In genomic region chr14:98181768-98182167, GRCh38 we compare ENCODE assay signal across 20 cellular contexts.
DNase-seq lines count a peak whose midpoint lies in the region; ATAC-seq, FAIRE-seq and TF ChIP-seq lines count a peak whose summit lies in the region.
"Had no signal": no experiment of that assay in that cellular context is flagged by ENCODE, and none has a peak within 500 bp of the region (broad histone marks: within the 10 kb centered on the region; RNA-seq: fewer than 3 reads in every experiment).

No MANE protein-coding gene starts in this region.

- POLR2A ChIA-PET in CD4-positive, alpha-beta T cell (lab: Charles Lee): interaction anchor here (0.6 to 18.0 kb wide), 10 partner anchors 8 to 1085 kb away, joined by 3 to 468 read pairs (median 5); partner anchors contain the start of gene BCL11B
- POLR2A ChIA-PET in activated CD4-positive, alpha-beta memory T cell treated with anti-CD3 and anti-CD28 coated beads for 36 hours (lab: Charles Lee): interaction anchor here (0.6 to 3.2 kb wide), 11 partner anchors 9 to 1090 kb away, joined by 3 to 47 read pairs (median 4); partner anchors contain the start of gene BCL11B

- no peak for TF ChIP-seq CTCF in CD4-positive, alpha-beta T cell (IDR thresholded peaks at IDR 0.05)
- TF ChIP-seq CTCF in astrocyte (IDR thresholded peaks at IDR 0.05; ENCODE audit: insufficient read depth, low read depth, low read length): no peak

- no peaks in the 10 kb centered on the region for H3K27me3 ChIP-seq in CD4-positive, alpha-beta T cell (ENCODE audit: control insufficient read depth, insufficient read depth, low read length)
- no peaks in the 10 kb centered on the region for H3K27me3 ChIP-seq in astrocyte (ENCODE audit: insufficient read depth, low read length)
- H3K27me3 ChIP-seq in Karpas-422 (ENCODE audit: low read length): no peaks in the 10 kb centered on the region
- H3K27me3 ChIP-seq: tibial artery had no signal

- H3K9ac ChIP-seq in astrocyte (ENCODE audit: low read length): no peak overlapping the region
- H3K9ac ChIP-seq in Karpas-422 (ENCODE audit: low read length): no peak overlapping the region

- H2AFZ ChIP-seq in astrocyte (ENCODE audit: low read depth, low read length) (no peak overlapping the region), Karpas-422 (ENCODE audit: low read length) (no peak overlapping the region)

- peak; percentile 41 to 46 for DNase-seq in activated CD4-positive, alpha-beta T cell treated with anti-CD3 and anti-CD28 coated beads for 4 hours
- no peak for DNase-seq in activated CD4-positive, alpha-beta T cell treated with anti-CD3 and anti-CD28 coated beads, Interleukin-2, amount 50 U/mL, for 1 hour
- DNase-seq in CD4-positive, alpha-beta T cell: no peak
- peak; percentile 48 for DNase-seq in activated CD4-positive, alpha-beta memory T cell treated with anti-CD3 and anti-CD28 coated beads for 36 hours
- DNase-seq in astrocyte (ENCODE audit: low read depth) (no peak), RCC 7860 (ENCODE audit: low spot score) (no peak), Karpas-422 (no peak)
- DNase-seq: activated gamma-delta T cell, AML-193, cerebellar nuclear complex, heart left ventricle, left cardiac atrium, NCI-H1105 treated with DMSO at 0.1 percent for 48 hours, NCI-H2081, occipital lobe, SIG-M5, tibial artery had no signal

- CTCF ChIA-PET in CD4-positive, alpha-beta T cell (lab: Charles Lee): interaction anchor here (0.6 to 1.1 kb wide), 4 partner anchors 9 to 1088 kb away, joined by 3 to 4 read pairs (median 3); no protein-coding TSS in a partner anchor
- CTCF ChIA-PET in activated CD4-positive, alpha-beta memory T cell treated with anti-CD3 and anti-CD28 coated beads for 36 hours (lab: Charles Lee): interaction anchor here (0.7 to 2.1 kb wide), 8 partner anchors 9 to 1090 kb away, joined by 3 to 14 read pairs (median 4); partner anchors contain the start of gene BCL11B

- no peaks in the 10 kb centered on the region for H3K9me3 ChIP-seq in CD4-positive, alpha-beta T cell (ENCODE audit: control insufficient read depth, low read length)
- H3K9me3 ChIP-seq in astrocyte (ENCODE audit: insufficient read depth, low read depth, low read length): no peaks in the 10 kb centered on the region
- peaks cover 6% of the 10 kb centered on the region for H3K9me3 ChIP-seq in Karpas-422 (ENCODE audit: low read length)
- H3K9me3 ChIP-seq: heart left ventricle, tibial artery had no signal

- peaks cover 2% of the 10 kb centered on the region for H3K9me3 Mint-ChIP-seq in CD4-positive, alpha-beta T cell
- H3K9me3 Mint-ChIP-seq in activated CD4-positive, alpha-beta memory T cell treated with anti-CD3 and anti-CD28 coated beads for 36 hours: no peaks in the 10 kb centered on the region
- no peaks in the 10 kb centered on the region for H3K9me3 Mint-ChIP-seq in astrocyte (ENCODE audit: unreplicated experiment)

- H3K27ac Mint-ChIP-seq in CD4-positive, alpha-beta T cell: peak overlapping the region; percentile 93
- H3K27ac Mint-ChIP-seq in activated CD4-positive, alpha-beta memory T cell treated with anti-CD3 and anti-CD28 coated beads for 36 hours: peak overlapping the region; percentile 100
- no peak overlapping the region for H3K27ac Mint-ChIP-seq in astrocyte (ENCODE audit: unreplicated experiment)

- no peak for FAIRE-seq in astrocyte (lab: Jason Lieb, UNC)
- FAIRE-seq in RCC 7860 (lab: Jason Lieb, UNC): no peak
- FAIRE-seq: H1 had no signal

- no peaks in the 10 kb centered on the region for H3K36me3 ChIP-seq in astrocyte (ENCODE audit: insufficient read depth, low read length)
- no peaks in the 10 kb centered on the region for H3K36me3 ChIP-seq in Karpas-422 (ENCODE audit: insufficient read depth, low read length)
- H3K36me3 ChIP-seq: heart left ventricle, tibial artery had no signal

- H3K9me2 ChIP-seq in Karpas-422 (replicated peaks; ENCODE audit: insufficient read depth, low read length): no peaks in the 10 kb centered on the region

- H3K4me3 Mint-ChIP-seq in CD4-positive, alpha-beta T cell: peak overlapping the region; percentile 62
- peak overlapping the region; percentile 52 for H3K4me3 Mint-ChIP-seq in activated CD4-positive, alpha-beta memory T cell treated with anti-CD3 and anti-CD28 coated beads for 36 hours
- no peak overlapping the region for H3K4me3 Mint-ChIP-seq in astrocyte (ENCODE audit: unreplicated experiment)

- H3K4me1 Mint-ChIP-seq in CD4-positive, alpha-beta T cell (ENCODE audit: low read depth): peaks cover 98% of the 10 kb centered on the region
- H3K4me1 Mint-ChIP-seq in activated CD4-positive, alpha-beta memory T cell treated with anti-CD3 and anti-CD28 coated beads for 36 hours (ENCODE audit: low read depth): peaks cover 94% of the 10 kb centered on the region
- H3K4me1 Mint-ChIP-seq in astrocyte (ENCODE audit: low read depth, unreplicated experiment): peaks cover 14% of the 10 kb centered on the region

- no peaks in the 10 kb centered on the region for H3K79me2 ChIP-seq in astrocyte (ENCODE audit: insufficient read depth, low read length)
- H3K79me2 ChIP-seq in Karpas-422 (ENCODE audit: low read length): no peaks in the 10 kb centered on the region

- H3K4me1 ChIP-seq in astrocyte (ENCODE audit: insufficient read depth, low read length) (peaks cover 19% of the 10 kb centered on the region), Karpas-422 (ENCODE audit: low read length) (no peaks in the 10 kb centered on the region)
- H3K4me1 ChIP-seq: heart left ventricle, tibial artery had no signal

- H4K20me1 ChIP-seq in astrocyte (ENCODE audit: insufficient read depth, low read length): no peaks in the 10 kb centered on the region
- H4K20me1 ChIP-seq in Karpas-422 (ENCODE audit: insufficient read depth, low read depth, low read length): no peaks in the 10 kb centered on the region

- peak overlapping the region; percentile 87 for H3K27ac ChIP-seq in CD4-positive, alpha-beta T cell (ENCODE audit: low read depth, low read length)
- H3K27ac ChIP-seq in astrocyte (ENCODE audit: low read depth, low read length): peak overlapping the region; percentile 52
- no peak overlapping the region for H3K27ac ChIP-seq in Karpas-422 (ENCODE audit: low read length)
- H3K27ac ChIP-seq: heart left ventricle, tibial artery had no signal

- H3K4me2 ChIP-seq in astrocyte (ENCODE audit: low read length): peak overlapping the region; percentile 77
- no peak overlapping the region for H3K4me2 ChIP-seq in Karpas-422 (ENCODE audit: low read depth, low read length, poor library complexity, severe bottlenecking)

- ATAC-seq in CD4-positive, alpha-beta T cell (ENCODE audit: poor library complexity): no peak
- no peak for ATAC-seq in GM21825 (IDR thresholded peaks at IDR 0.05; ENCODE audit: unreplicated experiment)
- ATAC-seq: heart left ventricle, left cardiac atrium had no signal

- intact Hi-C loops in CD4-positive, alpha-beta T cell (cut with DNase I, micrococcal nuclease): no loop called here
- intact Hi-C loops in activated CD4-positive, alpha-beta memory T cell treated with anti-CD3 and anti-CD28 coated beads for 36 hours (cut with micrococcal nuclease): loop anchor here (1.0 to 2.0 kb wide), 2 partner anchors 13 to 46 kb away; no protein-coding TSS in a partner anchor

- H3K27me3 Mint-ChIP-seq in CD4-positive, alpha-beta T cell: no peaks in the 10 kb centered on the region
- no peaks in the 10 kb centered on the region for H3K27me3 Mint-ChIP-seq in activated CD4-positive, alpha-beta memory T cell treated with anti-CD3 and anti-CD28 coated beads for 36 hours
- no peaks in the 10 kb centered on the region for H3K27me3 Mint-ChIP-seq in astrocyte (ENCODE audit: low read depth, unreplicated experiment)

- H3K4me3 ChIP-seq in astrocyte (ENCODE audit: insufficient read depth, low read depth, low read length): no peak overlapping the region
- H3K4me3 ChIP-seq in Karpas-422 (ENCODE audit: low read length): no peak overlapping the region
- H3K4me3 ChIP-seq: heart left ventricle, skin epidermis, tibial artery had no signal

- peaks cover 6% of the 10 kb centered on the region for H3K36me3 Mint-ChIP-seq in CD4-positive, alpha-beta T cell (ENCODE audit: low read depth)
- peaks cover 8% of the 10 kb centered on the region for H3K36me3 Mint-ChIP-seq in activated CD4-positive, alpha-beta memory T cell treated with anti-CD3 and anti-CD28 coated beads for 36 hours
- no peaks in the 10 kb centered on the region for H3K36me3 Mint-ChIP-seq in astrocyte (ENCODE audit: low read depth, unreplicated experiment)

Comparison
In these comparisons a context has a peak if more than half of its experiments do, and no peak if none do; other contexts are left out.
1. DNase-seq: peak in activated CD4-positive, alpha-beta T cell treated with anti-CD3 and anti-CD28 coated beads for 4 hours (2 of 2) and activated CD4-positive, alpha-beta memory T cell treated with anti-CD3 and anti-CD28 coated beads for 36 hours (single experiment); none in activated CD4-positive, alpha-beta T cell treated with anti-CD3 and anti-CD28 coated beads, Interleukin-2, amount 50 U/mL, for 1 hour (single experiment), CD4-positive, alpha-beta T cell (0 of 10), astrocyte (single experiment), RCC 7860 (single experiment) and Karpas-422 (single experiment).